ENCODE assay signal across 8 cellular contexts in genomic region chr10:59880976-59881510, GRCh38. TPM values are rescaled to one million over a fixed set of nuclear protein-coding genes. Genes with fewer than 3 reads are reported as not detected.
DNase-seq lines count a peak whose midpoint lies in the region; ATAC-seq and TF ChIP-seq lines count a peak whose summit lies in the region.

No MANE protein-coding gene starts in this region.

- no peak overlapping the region for H3K27ac ChIP-seq in coronary artery

- H3K4me1 Mint-ChIP-seq in activated T-helper 2 cell treated with anti-CD3 and anti-CD28 coated beads, Interferon-gamma antibody, Interleukin-2, Interleukin-4, amounts not matched to agents 10 μg/mL and 5 μg/mL and 100 μg/mL, durations not matched to agents 14 hours and 24 hours and 36 hours (ENCODE audit: low read depth): peaks cover 75% of the 10 kb centered on the region

- no peaks in the 10 kb centered on the region for H3K9me3 Mint-ChIP-seq in activated T-helper 2 cell treated with anti-CD3 and anti-CD28 coated beads, Interferon-gamma antibody, Interleukin-2, Interleukin-4, amounts not matched to agents 10 μg/mL and 5 μg/mL and 100 μg/mL, durations not matched to agents 14 hours and 24 hours and 36 hours

- no peak for TF ChIP-seq CTCF in coronary artery (IDR thresholded peaks at IDR 0.05)

- H3K4me3 ChIP-seq in coronary artery: no peak overlapping the region

- H3K27me3 Mint-ChIP-seq in activated T-helper 2 cell treated with anti-CD3 and anti-CD28 coated beads, Interferon-gamma antibody, Interleukin-2, Interleukin-4, amounts not matched to agents 10 μg/mL and 5 μg/mL and 100 μg/mL, durations not matched to agents 14 hours and 24 hours and 36 hours (ENCODE audit: low read depth): no peaks in the 10 kb centered on the region

- peak overlapping the region; percentile 68 for H3K4me3 Mint-ChIP-seq in activated T-helper 2 cell treated with anti-CD3 and anti-CD28 coated beads, Interferon-gamma antibody, Interleukin-2, Interleukin-4, amounts not matched to agents 10 μg/mL and 5 μg/mL and 100 μg/mL, durations not matched to agents 14 hours and 24 hours and 36 hours (ENCODE audit: low read depth)

- peak overlapping the region; percentile 86 for H3K27ac Mint-ChIP-seq in activated T-helper 2 cell treated with anti-CD3 and anti-CD28 coated beads, Interferon-gamma antibody, Interleukin-2, Interleukin-4, amounts not matched to agents 10 μg/mL and 5 μg/mL and 100 μg/mL, durations not matched to agents 14 hours and 24 hours and 36 hours

- peaks cover 35% of the 10 kb centered on the region for H3K36me3 Mint-ChIP-seq in activated T-helper 2 cell treated with anti-CD3 and anti-CD28 coated beads, Interferon-gamma antibody, Interleukin-2, Interleukin-4, amounts not matched to agents 10 μg/mL and 5 μg/mL and 100 μg/mL, durations not matched to agents 14 hours and 24 hours and 36 hours (ENCODE audit: low read depth)

- DNase-seq in activated T-helper 2 cell treated with anti-CD3 and anti-CD28 coated beads, Interferon-gamma antibody, Interleukin-2, Interleukin-4, amounts not matched to agents 10 μg/mL and 5 μg/mL and 100 μg/mL, durations not matched to agents 14 hours and 24 hours and 36 hours (ENCODE audit: low spot score): peak; percentile 46
- DNase-seq in stimulated activated CD8-positive, alpha-beta memory T cell treated with anti-CD3 and anti-CD28 coated beads, Interleukin-15, amount 100 ng/mL, for 48 hours (ENCODE audit: low read depth in 2 of 2): peak; percentile 72 to 79
- no peak for DNase-seq in NCI-H1092 treated with DMSO at 0.1 percent for 48 hours (lab: John Stamatoyannopoulos, UW)
- no peak for DNase-seq in coronary artery (ENCODE audit: low spot score)
- DNase-seq in NCI-H146 (lab: John Stamatoyannopoulos, UW): no peak
- DNase-seq in DMS153 (lab: John Stamatoyannopoulos, UW): no peak

- peak; percentile 65 for ATAC-seq in GM19397 (IDR thresholded peaks at IDR 0.05; ENCODE audit: unreplicated experiment)
- ATAC-seq in HG03159 (IDR thresholded peaks at IDR 0.05; ENCODE audit: unreplicated experiment): peak; percentile 63

- intact Hi-C loops in activated T-helper 2 cell treated with anti-CD3 and anti-CD28 coated beads, Interferon-gamma antibody, Interleukin-2, Interleukin-4, amounts not matched to agents 10 μg/mL and 5 μg/mL and 100 μg/mL, durations not matched to agents 14 hours and 24 hours and 36 hours (cut with micrococcal nuclease): loop anchor here (1.0 to 10.0 kb wide), 7 partner anchors 11 to 1599 kb away; partner anchors contain the start of gene CDK1

RNA-seq across cellular contexts. Expression of gene CCDC6, which starts 25.3 kb away (rescaled TPM):
- 61.5 and 63.1 TPM in 2 replicates for total RNA-seq in activated T-helper 2 cell treated with anti-CD3 and anti-CD28 coated beads, Interferon-gamma antibody, Interleukin-2, Interleukin-4, amounts not matched to agents 10 μg/mL and 5 μg/mL and 100 μg/mL, durations not matched to agents 14 hours and 24 hours and 36 hours

Comparison
In these comparisons a context has a peak if more than half of its experiments do, and no peak if none do; other contexts are left out.
1. DNase-seq: peak in activated T-helper 2 cell treated with anti-CD3 and anti-CD28 coated beads, Interferon-gamma antibody, Interleukin-2, Interleukin-4, amounts not matched to agents 10 μg/mL and 5 μg/mL and 100 μg/mL, durations not matched to agents 14 hours and 24 hours and 36 hours (single experiment) and stimulated activated CD8-positive, alpha-beta memory T cell treated with anti-CD3 and anti-CD28 coated beads, Interleukin-15, amount 100 ng/mL, for 48 hours (2 of 2); none in NCI-H1092 treated with DMSO at 0.1 percent for 48 hours (single experiment), coronary artery (single experiment), NCI-H146 (single experiment) and DMS153 (single experiment).